In genomic region chr19:9538183-9539058, GRCh38 we compare ENCODE assay signal across 9 cellular contexts. TPM values are rescaled to one million over a fixed set of nuclear protein-coding genes. Genes with fewer than 3 reads are reported as not detected.
A peak's percentile ranks its signal among the peaks of the same experiment; 100 is the strongest.
DNase-seq lines count a peak whose midpoint lies in the region; FAIRE-seq and TF ChIP-seq lines count a peak whose summit lies in the region.
"Had no signal": no experiment of that assay in that cellular context is flagged by ENCODE, and none has a peak within 500 bp of the region (broad histone marks: within the 10 kb centered on the region; RNA-seq: fewer than 3 reads in every experiment).

Gene ZNF426, minus strand, starts transcription at chr19:9538645. Its CDS starts 2,413 bp downstream, at chr19:9536232.

- peaks cover 22% of the 10 kb centered on the region for H3K4me1 Mint-ChIP-seq in activated naive CD4-positive, alpha-beta T cell treated with anti-CD3 and anti-CD28 coated beads for 36 hours (ENCODE audit: low read depth)

- peaks cover 30% of the 10 kb centered on the region for H3K9me3 Mint-ChIP-seq in activated naive CD4-positive, alpha-beta T cell treated with anti-CD3 and anti-CD28 coated beads for 36 hours

- no peaks in the 10 kb centered on the region for H3K27me3 ChIP-seq in neuron (ENCODE audit: insufficient read depth, low read length)
- H3K27me3 ChIP-seq in stomach smooth muscle (ENCODE audit: control insufficient read depth in 1 of 2, insufficient read depth in 2 of 2, low read length in 2 of 2): no peaks in the 10 kb centered on the region

- peak within 1 kb of the TSS; percentile 96 for H3K27ac Mint-ChIP-seq in activated naive CD4-positive, alpha-beta T cell treated with anti-CD3 and anti-CD28 coated beads for 36 hours

- H3K27ac ChIP-seq in C4-2B: peak within 1 kb of the TSS; percentile 71
- peak within 1 kb of the TSS; percentile 71 for H3K27ac ChIP-seq in SK-N-MC
- peak within 1 kb of the TSS; percentile 98 for H3K27ac ChIP-seq in stomach smooth muscle (ENCODE audit: low read length)
- H3K27ac ChIP-seq: KMS-11 had no signal

- FAIRE-seq in frontal cortex (lab: Jason Lieb, UNC): no peak

- no peaks in the 10 kb centered on the region for H3K27me3 Mint-ChIP-seq in activated naive CD4-positive, alpha-beta T cell treated with anti-CD3 and anti-CD28 coated beads for 36 hours (ENCODE audit: low read depth)

- H2AFZ ChIP-seq in neuron (ENCODE audit: low read depth, low read length): peak within 1 kb of the TSS; percentile 90

- H3K4me3 ChIP-seq in SK-N-MC: peak within 1 kb of the TSS; percentile 77
- H3K4me3 ChIP-seq in neuron (ENCODE audit: low read length): peak within 1 kb of the TSS; percentile 74
- peak within 1 kb of the TSS; percentile 98 to 99 for H3K4me3 ChIP-seq in stomach smooth muscle (ENCODE audit: low read length in 2 of 2)

- H3K4me1 ChIP-seq in neuron (ENCODE audit: insufficient read depth, low read length) (peaks cover 3% of the 10 kb centered on the region), stomach smooth muscle (ENCODE audit: control insufficient read depth, insufficient read depth, low read length) (no peaks in the 10 kb centered on the region)

- DNase-seq in GM20000 (ENCODE audit: low spot score) (peak; percentile 89), LoVo (ENCODE audit: low spot score) (peak; percentile 88), SK-N-MC (ENCODE audit: low read depth, low spot score) (peak; percentile 5), frontal cortex (ENCODE audit: low spot score in 2 of 2) (peak; percentile 69 to 83)
- peak; percentile 95 for DNase-seq in activated naive CD4-positive, alpha-beta T cell treated with anti-CD3 and anti-CD28 coated beads for 36 hours

- H3K9me3 ChIP-seq in SK-N-MC (ENCODE audit: low read depth, low read length) (no peaks in the 10 kb centered on the region), neuron (ENCODE audit: low read length) (peaks cover 35% of the 10 kb centered on the region), stomach smooth muscle (ENCODE audit: control insufficient read depth in 2 of 2, low read length in 2 of 2) (peaks cover 5 to 10% of the 10 kb centered on the region in 2 donors)

- no peak for TF ChIP-seq CTCF in C4-2B (conservative IDR thresholded peaks at IDR 0.05)
- no peak for TF ChIP-seq CTCF in GM20000 (IDR thresholded peaks at IDR 0.05; ENCODE audit: extremely low read depth, missing control alignments)

- CTCF ChIA-PET in activated naive CD4-positive, alpha-beta T cell treated with anti-CD3 and anti-CD28 coated beads for 36 hours (lab: Charles Lee): interaction anchor here (0.8 kb wide), 1 partner anchor 333 kb away, joined by 3 read pairs; no protein-coding TSS in a partner anchor

- H3K9ac ChIP-seq in SK-N-MC (ENCODE audit: insufficient read length) (peak within 1 kb of the TSS; percentile 83), stomach smooth muscle (ENCODE audit: low read length in 2 of 2) (peak within 1 kb of the TSS; percentile 99 to 100)
- H3K9ac ChIP-seq: KMS-11 had no signal

- H3K4me3 Mint-ChIP-seq in activated naive CD4-positive, alpha-beta T cell treated with anti-CD3 and anti-CD28 coated beads for 36 hours: peak within 1 kb of the TSS; percentile 98

- H3K36me3 Mint-ChIP-seq in activated naive CD4-positive, alpha-beta T cell treated with anti-CD3 and anti-CD28 coated beads for 36 hours (ENCODE audit: low read depth): peaks cover 49% of the 10 kb centered on the region

- H3K36me3 ChIP-seq in SK-N-MC (ENCODE audit: insufficient read depth, low read length) (peaks cover 31% of the 10 kb centered on the region; the same call in 1 of the 2 replicates), neuron (ENCODE audit: insufficient read depth, low read length) (peaks cover 34% of the 10 kb centered on the region), stomach smooth muscle (ENCODE audit: control insufficient read depth in 2 of 2, insufficient read depth in 2 of 2, low read length in 2 of 2) (peaks cover 26% of the 10 kb centered on the region in 2 donors)

- intact Hi-C loops in activated naive CD4-positive, alpha-beta T cell treated with anti-CD3 and anti-CD28 coated beads for 36 hours (cut with micrococcal nuclease): loop anchor here (1.0 to 2.0 kb wide), 4 partner anchors 46 to 334 kb away; partner anchors contain the start of genes ZNF121, ZNF266 and ZNF559

RNA-seq across cellular contexts. Expression of gene ZNF426, which starts in this region (rescaled TPM):
- 10 to 100 TPM; 11.2 to 12.3 TPM for total RNA-seq in activated naive CD4-positive, alpha-beta T cell treated with anti-CD3 and anti-CD28 coated beads for 36 hours
- 19.6 TPM for total RNA-seq in frontal cortex

Comparison
In these comparisons a context has a peak if more than half of its experiments do, and no peak if none do; other contexts are left out.
1. Peak in every context shown above with its lines: DNase-seq, H3K4me3 ChIP-seq and H3K27ac ChIP-seq.
2. DNase-seq: peak in every context shown above with its lines; median percentile 95 in activated naive CD4-positive, alpha-beta T cell treated with anti-CD3 and anti-CD28 coated beads for 36 hours; 89 in GM20000; 88 in LoVo; 76 in frontal cortex; 5 in SK-N-MC.